8 cellular contexts compared by ENCODE assay signal in the genomic region with DNA sequence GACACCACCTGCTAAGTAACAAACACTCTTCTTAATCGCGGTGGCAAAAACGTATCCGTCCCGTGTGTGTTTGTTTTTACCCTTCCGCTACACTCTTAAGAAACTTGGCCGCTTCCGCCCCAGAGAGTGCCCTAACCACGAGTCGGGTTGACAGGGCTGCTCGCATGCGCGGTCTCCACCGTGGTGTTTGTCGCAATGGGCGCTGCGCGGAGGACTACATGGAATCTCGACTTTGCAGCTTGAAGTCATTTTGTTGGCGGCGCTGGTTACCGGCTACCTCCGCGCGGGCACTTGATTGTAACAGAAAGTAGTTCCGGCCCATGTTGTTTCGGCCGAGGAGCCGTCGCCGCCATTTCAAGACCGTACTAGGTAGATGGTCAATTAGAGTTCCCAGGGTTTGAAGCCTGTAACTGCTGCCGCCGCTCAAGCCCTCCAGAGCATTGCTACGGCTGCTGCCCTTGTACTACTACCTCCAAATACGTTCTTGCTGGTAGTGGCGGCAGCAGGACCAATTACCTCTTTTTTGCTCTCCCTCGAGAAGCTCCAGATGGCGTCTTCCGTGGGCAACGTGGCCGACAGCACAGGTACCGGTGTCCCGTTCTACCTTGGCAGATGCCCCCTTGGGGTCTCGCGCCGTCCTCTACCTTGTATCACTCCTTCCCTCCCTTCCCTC. TPM values are rescaled to one million over a fixed set of nuclear protein-coding genes. Genes with fewer than 3 reads are reported as not detected.
DNase-seq lines count a peak whose midpoint lies in the region; ATAC-seq, FAIRE-seq and TF ChIP-seq lines count a peak whose summit lies in the region.

A gene (plus strand): TSS at position 352 of the 673 bp plus-strand sequence. CDS start 196 bp downstream, at position 548.

- CTCF ChIA-PET in AG04450 (lab: Charles Lee) = no interaction called here
- CTCF ChIA-PET in WTC11 (lab: Charles Lee) = no interaction called here

- H3K27ac Mint-ChIP-seq in WTC11 = peak within 1 kb of the TSS; percentile 98

- peaks cover 13% of the 10 kb centered on the region for H3K36me3 Mint-ChIP-seq in WTC11

- H3K4me3 ChIP-seq in AG04450 (ENCODE audit: low read depth, low read length) = peak within 1 kb of the TSS; percentile 91
- H3K4me3 ChIP-seq in bronchial epithelial cell (ENCODE audit: low read depth, low read length) = peak within 1 kb of the TSS; percentile 84
- H3K4me3 ChIP-seq in small intestine (ENCODE audit: low read depth in 1 of 2, low read length in 2 of 2) = peak within 1 kb of the TSS; percentile 65 to 78

- POLR2A ChIA-PET in AG04450 (lab: Yijun Ruan, JAX) = interaction anchor here (1.2 to 1.9 kb wide), 2 partner anchors 9 to 11 kb away, joined by 4 to 10 read pairs; no protein-coding TSS in a partner anchor
- POLR2A ChIA-PET in WTC11 (lab: Charles Lee) = interaction anchor here (0.7 to 1.4 kb wide), 5 partner anchors 13 to 534 kb away, joined by 3 to 6 read pairs (median 4); a partner anchor contains a TSS

- peaks cover 11% of the 10 kb centered on the region for H3K9me3 Mint-ChIP-seq in WTC11

- TF ChIP-seq CTCF in AG04450 (IDR thresholded peaks at IDR 0.05; ENCODE audit: low read depth, low read length) (no peak), WTC11 (IDR thresholded peaks at IDR 0.05) (no peak), bronchial epithelial cell (IDR thresholded peaks at IDR 0.05; ENCODE audit: insufficient read depth, low read length, severe bottlenecking) (no peak)

- H3K9me3 ChIP-seq in AG04450 (ENCODE audit: control insufficient read depth, insufficient read depth, low read length) (no peaks in the 10 kb centered on the region), small intestine (ENCODE audit: control insufficient read depth, low read depth) (no peaks in the 10 kb centered on the region)

- WGBS in small intestine, 3 donors = 0 to 31% (median 6%) methylated on average over 36 to 47 of the region's 47 CpGs

- no peak for FAIRE-seq in bronchial epithelial cell (lab: Jason Lieb, UNC)
- FAIRE-seq in small intestine (lab: Jason Lieb, UNC) = no peak

- DNase-seq in AG04450 (ENCODE audit: low read depth, low spot score) (peak; percentile 93), NCI-H226 (peak; percentile 85), WTC11 (ENCODE audit: low spot score) (peak; percentile 91), bronchial epithelial cell (ENCODE audit: low read depth) (peak; percentile 86), iPS-NIHi7 (ENCODE audit: extremely low spot score) (peak; percentile 77), small intestine (peak; percentile 92)

- no peaks in the 10 kb centered on the region for H3K27me3 Mint-ChIP-seq in WTC11 (ENCODE audit: low read depth)

- peak within 1 kb of the TSS; percentile 95 for H3K4me3 Mint-ChIP-seq in WTC11

- H3K36me3 ChIP-seq in bronchial epithelial cell (ENCODE audit: control insufficient read depth, insufficient read depth, low read length) = peaks cover 2% of the 10 kb centered on the region
- H3K36me3 ChIP-seq in small intestine (ENCODE audit: control insufficient read depth in 2 of 2, insufficient read depth in 2 of 2, low read length in 2 of 2) = no peaks in the 10 kb centered on the region

- peaks cover 25% of the 10 kb centered on the region for H3K4me1 Mint-ChIP-seq in WTC11

- H3K27me3 ChIP-seq in AG04450 (ENCODE audit: control insufficient read depth, insufficient read depth, low read length) = no peaks in the 10 kb centered on the region
- no peaks in the 10 kb centered on the region for H3K27me3 ChIP-seq in bronchial epithelial cell (ENCODE audit: control insufficient read depth, insufficient read depth, low read length)
- no peaks in the 10 kb centered on the region for H3K27me3 ChIP-seq in small intestine (ENCODE audit: control insufficient read depth in 2 of 2, insufficient read depth in 2 of 2, low read length in 2 of 2)

- H3K4me1 ChIP-seq in small intestine (ENCODE audit: control insufficient read depth in 2 of 2, insufficient read depth in 1 of 2, low read depth in 1 of 2, low read length in 1 of 2) = no peaks in the 10 kb centered on the region

- ATAC-seq in GM18909 (IDR thresholded peaks at IDR 0.05; ENCODE audit: poor library complexity, unreplicated experiment) (peak; percentile 80), HG03159 (IDR thresholded peaks at IDR 0.05; ENCODE audit: unreplicated experiment) (peak; percentile 71), WTC11 (peak; percentile 95)

- H3K27ac ChIP-seq in AG04450 (ENCODE audit: low read depth, low read length) (peak within 1 kb of the TSS; percentile 68), small intestine (ENCODE audit: low read depth in 1 of 2, low read length in 1 of 2) (peak within 1 kb of the TSS; percentile 83 to 99)

TF ChIP-seq in WTC11, 78 proteins besides CTCF, POLR2A, EP300 and RAD21 (continues in another document):
- TF ChIP-seq HMGA2 (CRISPR knock-in tag; IDR thresholded peaks at IDR 0.05) (no peak), NFE2L1 (CRISPR knock-in tag; IDR thresholded peaks at IDR 0.05) (peak; percentile 69; the same call in 1 of the 2 replicates), SP1 (CRISPR knock-in tag; conservative IDR thresholded peaks at IDR 0.05) (0 out of 2 replicates have a peak, but pooled peaks have one; percentile 39), KAT7 (CRISPR knock-in tag; IDR thresholded peaks at IDR 0.05; ENCODE audit: borderline replicate concordance) (peak; percentile 40; the same call in 1 of the 2 replicates), TEAD1 (CRISPR knock-in tag; IDR thresholded peaks at IDR 0.05) (0 out of 2 replicates have a peak, but pooled peaks have one; percentile 72), FOXP1 (CRISPR knock-in tag; IDR thresholded peaks at IDR 0.05; ENCODE audit: borderline replicate concordance) (peak; percentile 59; the same call in 1 of the 2 replicates), CREM (CRISPR knock-in tag; IDR thresholded peaks at IDR 0.05) (0 out of 2 replicates have a peak, but pooled peaks have one; percentile 49)
- TF ChIP-seq, protein P1, sequence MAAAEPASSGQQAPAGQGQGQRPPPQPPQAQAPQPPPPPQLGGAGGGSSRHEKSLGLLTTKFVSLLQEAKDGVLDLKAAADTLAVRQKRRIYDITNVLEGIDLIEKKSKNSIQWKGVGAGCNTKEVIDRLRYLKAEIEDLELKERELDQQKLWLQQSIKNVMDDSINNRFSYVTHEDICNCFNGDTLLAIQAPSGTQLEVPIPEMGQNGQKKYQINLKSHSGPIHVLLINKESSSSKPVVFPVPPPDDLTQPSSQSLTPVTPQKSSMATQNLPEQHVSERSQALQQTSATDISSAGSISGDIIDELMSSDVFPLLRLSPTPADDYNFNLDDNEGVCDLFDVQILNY (CRISPR knock-in tag; IDR thresholded peaks at IDR 0.05) = peak; percentile 63; the same call in 1 of the 2 replicates
- TF ChIP-seq, protein P2, sequence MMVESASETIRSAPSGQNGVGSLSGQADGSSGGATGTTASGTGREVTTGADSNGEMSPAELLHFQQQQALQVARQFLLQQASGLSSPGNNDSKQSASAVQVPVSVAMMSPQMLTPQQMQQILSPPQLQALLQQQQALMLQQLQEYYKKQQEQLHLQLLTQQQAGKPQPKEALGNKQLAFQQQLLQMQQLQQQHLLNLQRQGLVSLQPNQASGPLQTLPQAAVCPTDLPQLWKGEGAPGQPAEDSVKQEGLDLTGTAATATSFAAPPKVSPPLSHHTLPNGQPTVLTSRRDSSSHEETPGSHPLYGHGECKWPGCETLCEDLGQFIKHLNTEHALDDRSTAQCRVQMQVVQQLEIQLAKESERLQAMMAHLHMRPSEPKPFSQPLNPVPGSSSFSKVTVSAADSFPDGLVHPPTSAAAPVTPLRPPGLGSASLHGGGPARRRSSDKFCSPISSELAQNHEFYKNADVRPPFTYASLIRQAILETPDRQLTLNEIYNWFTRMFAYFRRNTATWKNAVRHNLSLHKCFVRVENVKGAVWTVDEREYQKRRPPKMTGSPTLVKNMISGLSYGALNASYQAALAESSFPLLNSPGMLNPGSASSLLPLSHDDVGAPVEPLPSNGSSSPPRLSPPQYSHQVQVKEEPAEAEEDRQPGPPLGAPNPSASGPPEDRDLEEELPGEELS (CRISPR knock-in tag; IDR thresholded peaks at IDR 0.05) = peak; percentile 69; the same call in 1 of the 2 replicates
- TF ChIP-seq, protein P3, sequence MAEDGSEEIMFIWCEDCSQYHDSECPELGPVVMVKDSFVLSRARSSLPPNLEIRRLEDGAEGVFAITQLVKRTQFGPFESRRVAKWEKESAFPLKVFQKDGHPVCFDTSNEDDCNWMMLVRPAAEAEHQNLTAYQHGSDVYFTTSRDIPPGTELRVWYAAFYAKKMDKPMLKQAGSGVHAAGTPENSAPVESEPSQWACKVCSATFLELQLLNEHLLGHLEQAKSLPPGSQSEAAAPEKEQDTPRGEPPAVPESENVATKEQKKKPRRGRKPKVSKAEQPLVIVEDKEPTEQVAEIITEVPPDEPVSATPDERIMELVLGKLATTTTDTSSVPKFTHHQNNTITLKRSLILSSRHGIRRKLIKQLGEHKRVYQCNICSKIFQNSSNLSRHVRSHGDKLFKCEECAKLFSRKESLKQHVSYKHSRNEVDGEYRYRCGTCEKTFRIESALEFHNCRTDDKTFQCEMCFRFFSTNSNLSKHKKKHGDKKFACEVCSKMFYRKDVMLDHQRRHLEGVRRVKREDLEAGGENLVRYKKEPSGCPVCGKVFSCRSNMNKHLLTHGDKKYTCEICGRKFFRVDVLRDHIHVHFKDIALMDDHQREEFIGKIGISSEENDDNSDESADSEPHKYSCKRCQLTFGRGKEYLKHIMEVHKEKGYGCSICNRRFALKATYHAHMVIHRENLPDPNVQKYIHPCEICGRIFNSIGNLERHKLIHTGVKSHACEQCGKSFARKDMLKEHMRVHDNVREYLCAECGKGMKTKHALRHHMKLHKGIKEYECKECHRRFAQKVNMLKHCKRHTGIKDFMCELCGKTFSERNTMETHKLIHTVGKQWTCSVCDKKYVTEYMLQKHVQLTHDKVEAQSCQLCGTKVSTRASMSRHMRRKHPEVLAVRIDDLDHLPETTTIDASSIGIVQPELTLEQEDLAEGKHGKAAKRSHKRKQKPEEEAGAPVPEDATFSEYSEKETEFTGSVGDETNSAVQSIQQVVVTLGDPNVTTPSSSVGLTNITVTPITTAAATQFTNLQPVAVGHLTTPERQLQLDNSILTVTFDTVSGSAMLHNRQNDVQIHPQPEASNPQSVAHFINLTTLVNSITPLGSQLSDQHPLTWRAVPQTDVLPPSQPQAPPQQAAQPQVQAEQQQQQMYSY (CRISPR knock-in tag; IDR thresholded peaks at IDR 0.05) = no peak

RNA-seq across cellular contexts. Expression of the gene that starts here (rescaled TPM):
- polyA plus RNA-seq in AG04450 (2011; rRNA removed) = 218 and 252 TPM in 2 replicates
- polyA minus RNA-seq in AG04450 (2011; rRNA and poly(A)+ RNA removed) = 204 and 254 TPM in 2 replicates
- 121 to 141 TPM (median 126 TPM) in 3 replicates for total RNA-seq in WTC11 (2021)
- total RNA-seq in bronchial epithelial cell = 77.7 and 104 TPM in 2 replicates
- 10 to 100 TPM; 25.4 to 31.1 (median 27.7) TPM for polyA plus RNA-seq in small intestine

Comparison
In these comparisons a context has a peak if more than half of its experiments do, and no peak if none do; other contexts are left out.
1. Peak in every context shown above with its lines: DNase-seq, ATAC-seq, H3K4me3 ChIP-seq and H3K27ac ChIP-seq.